Comparison of ENCODE assay signal across 17 cellular contexts in the genomic region with DNA sequence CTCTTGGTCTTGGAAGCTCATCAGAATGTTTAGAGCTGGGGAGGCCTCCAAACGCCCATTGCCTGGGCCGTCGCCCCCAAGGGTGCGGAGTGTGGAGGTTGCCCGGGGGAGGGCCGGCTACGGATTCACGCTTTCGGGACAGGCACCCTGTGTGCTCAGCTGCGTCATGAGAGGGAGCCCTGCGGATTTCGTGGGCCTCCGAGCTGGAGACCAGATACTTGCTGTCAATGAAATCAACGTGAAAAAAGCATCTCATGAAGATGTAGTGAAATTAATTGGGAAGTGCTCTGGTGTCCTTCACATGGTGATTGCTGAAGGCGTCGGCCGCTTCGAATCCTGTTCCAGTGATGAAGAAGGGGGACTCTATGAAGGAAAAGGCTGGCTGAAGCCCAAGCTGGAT.
"Had no signal": no experiment of that assay in that cellular context is flagged by ENCODE, and none has a peak within 500 bp of the region (broad histone marks: within the 10 kb centered on the region; RNA-seq: fewer than 3 reads in every experiment).

No MANE protein-coding gene starts in this region.

- H2AFZ ChIP-seq: parathyroid adenoma had no signal

- H3K27me3 ChIP-seq: left lung, suprapubic skin, upper lobe of left lung had no signal

- H3K4me3 Mint-ChIP-seq: activated T-cell treated with anti-CD3 and anti-CD28 coated beads, Interleukin-2, amount 50 U/mL, for 72 hours; neural crest cell; T-helper 1 cell treated with Interleukin-12 subunit alpha and Interleukin-12 subunit beta and Interleukin-4 antibody, amounts not matched to agents 30 μg/mL and 1 μg/mL, for 36 hours had no signal

- H3K27ac Mint-ChIP-seq: activated T-cell treated with anti-CD3 and anti-CD28 coated beads, Interleukin-2, amount 50 U/mL, for 72 hours; T-helper 1 cell treated with Interleukin-12 subunit alpha and Interleukin-12 subunit beta and Interleukin-4 antibody, amounts not matched to agents 30 μg/mL and 1 μg/mL, for 36 hours had no signal

- H3K9ac ChIP-seq: parathyroid adenoma had no signal

- H3K4me3 ChIP-seq: left lung, suprapubic skin, upper lobe of left lung had no signal

- H3K9me3 Mint-ChIP-seq: activated T-cell treated with anti-CD3 and anti-CD28 coated beads, Interleukin-2, amount 50 U/mL, for 72 hours; neural crest cell; T-helper 1 cell treated with Interleukin-12 subunit alpha and Interleukin-12 subunit beta and Interleukin-4 antibody, amounts not matched to agents 30 μg/mL and 1 μg/mL, for 36 hours had no signal

- DNase-seq: activated CD4-positive, alpha-beta T cell treated with anti-CD3 and anti-CD28 coated beads, Interleukin-2, amount 50 U/mL, for 4 hours; activated naive CD4-positive, alpha-beta T cell treated with Interleukin-2 at 50 U/mL for 16 hours; activated T-cell treated with anti-CD3 and anti-CD28 coated beads, Interleukin-2, amount 50 U/mL, for 72 hours; caudate nucleus; cortex of kidney; effector CD8-positive, alpha-beta T cell; erythroblast; mesendoderm; SHP77; stimulated activated naive CD8-positive, alpha-beta T cell treated with anti-CD3 and anti-CD28 coated beads, Interleukin-15, Interleukin-2, amounts not matched to agents 100 U/mL and 50 U/mL, for 24 hours had no signal

- H3K79me2 ChIP-seq: parathyroid adenoma had no signal

- H3K27ac ChIP-seq: left lung, parathyroid adenoma, suprapubic skin, upper lobe of left lung had no signal

- ATAC-seq: activated T-cell treated with anti-CD3 and anti-CD28 coated beads, Interleukin-2, amount 50 U/mL, for 72 hours; left lung; SK-N-SH treated with all-trans-retinoic acid at 6 μM for 48 hours; stimulated activated naive CD8-positive, alpha-beta T cell treated with anti-CD3 and anti-CD28 coated beads, Interleukin-15, Interleukin-2, amounts not matched to agents 100 U/mL and 50 U/mL, for 24 hours had no signal

- H3K9me3 ChIP-seq: left lung, suprapubic skin, upper lobe of left lung had no signal

- H3K4me1 ChIP-seq: parathyroid adenoma had no signal
